In the genomic region with DNA sequence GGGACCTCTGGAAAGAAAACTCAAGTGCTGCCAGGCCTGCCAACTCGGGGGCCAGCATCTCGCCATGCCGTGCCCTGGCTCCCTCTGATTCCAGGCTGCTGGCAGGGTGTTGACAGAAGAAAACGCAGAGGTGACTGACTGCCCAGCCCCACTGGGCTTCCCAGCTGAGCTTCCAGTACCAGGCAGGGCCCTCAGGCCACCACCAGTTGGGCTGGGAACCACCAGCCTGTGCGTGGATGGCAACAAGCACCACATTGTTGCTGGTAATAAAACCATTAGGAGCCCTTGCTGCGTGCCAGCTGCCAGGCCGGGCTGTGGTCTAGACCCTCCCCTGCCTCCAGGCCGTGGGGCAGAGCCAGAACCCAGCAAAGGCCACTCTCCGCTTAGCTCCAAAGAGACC, we compare ENCODE assay signal across 18 cellular contexts. TPM values are rescaled to one million over a fixed set of nuclear protein-coding genes. Genes with fewer than 3 reads are reported as not detected.
DNase-seq lines count a peak whose midpoint lies in the region; ATAC-seq, FAIRE-seq and TF ChIP-seq lines count a peak whose summit lies in the region.
"Had no signal": no experiment of that assay in that cellular context is flagged by ENCODE, and none has a peak within 500 bp of the region (broad histone marks: within the 10 kb centered on the region; RNA-seq: fewer than 3 reads in every experiment).

No MANE protein-coding gene starts in this region.

- H3K27me3 ChIP-seq in skeletal muscle tissue (ENCODE audit: control insufficient read depth in 3 of 3, insufficient read depth in 3 of 3, low read length in 3 of 3) (no peaks in the 10 kb centered on the region), smooth muscle cell (ENCODE audit: low read depth) (no peaks in the 10 kb centered on the region), breast epithelium (no peaks in the 10 kb centered on the region)
- H3K27me3 ChIP-seq: ovary, SJCRH30 had no signal

- peak; percentile 76 for ATAC-seq in left colon

- H3K4me1 Mint-ChIP-seq in endothelial cell (ENCODE audit: unreplicated experiment), result peaks cover 15% of the 10 kb centered on the region

- 87% methylated on average over 9 of the region's 9 CpGs for WGBS in smooth muscle cell (ENCODE audit: low lambda C conversion rate)

- H3K27ac Mint-ChIP-seq in endothelial cell (ENCODE audit: unreplicated experiment), result no peak overlapping the region
- H3K27ac Mint-ChIP-seq: activated B cell treated with CpG ODN at 0.5 μM for 24 hours had no signal

- H3K27ac ChIP-seq in skeletal muscle tissue (ENCODE audit: low read depth, low read length), result peak overlapping the region; percentile 85
- H3K27ac ChIP-seq in smooth muscle cell (ENCODE audit: low read depth), result no peak overlapping the region
- H3K27ac ChIP-seq in breast epithelium, result peak overlapping the region in 1 of 2 donors; percentile 37
- H3K27ac ChIP-seq: C4-2B, ovary, SJCRH30 had no signal

- DNase-seq in HTR-8/SVneo (ENCODE audit: insufficient read length, low spot score) (no peak), amygdala (lab: John Stamatoyannopoulos, UW) (peak in 42 of 56 donors; percentile 24 to 90 (median 70)), left colon (peak in 1 of 2 donors; percentile 32), endothelial cell (ENCODE audit: low spot score) (no peak), SIG-M5 (lab: John Stamatoyannopoulos, UW) (no peak), smooth muscle cell (lab: John Stamatoyannopoulos, UW; ENCODE audit: unreplicated experiment) (no peak), breast epithelium (ENCODE audit: low spot score in 2 of 2) (no peak)
- DNase-seq: activated B cell treated with CpG ODN at 0.5 μM for 24 hours; activated T-cell treated with anti-CD3 and anti-CD28 coated beads, Interleukin-2, amount 50 U/mL, for 1 hour; NCI-H2029 treated with DMSO at 0.1 percent for 48 hours; NCI-H82; SJCRH30 had no signal

- FAIRE-seq in HTR-8/SVneo (lab: Jason Lieb, UNC), result peak; percentile 40
- FAIRE-seq: bronchial epithelial cell, endothelial cell of umbilical vein had no signal

- no peak overlapping the region for H3K4me2 ChIP-seq in smooth muscle cell

- H3K27me3 Mint-ChIP-seq in endothelial cell (ENCODE audit: unreplicated experiment), result peaks cover 13% of the 10 kb centered on the region
- H3K27me3 Mint-ChIP-seq: activated B cell treated with CpG ODN at 0.5 μM for 24 hours had no signal

- peaks cover 72% of the 10 kb centered on the region for H3K79me2 ChIP-seq in smooth muscle cell (ENCODE audit: low read depth)

- peaks cover 100% of the 10 kb centered on the region for H4K20me1 ChIP-seq in smooth muscle cell (ENCODE audit: low read depth)

- H3K4me3 Mint-ChIP-seq in endothelial cell (ENCODE audit: unreplicated experiment), result no peak overlapping the region
- H3K4me3 Mint-ChIP-seq: activated B cell treated with CpG ODN at 0.5 μM for 24 hours had no signal

- H3K4me3 ChIP-seq in skeletal muscle tissue (ENCODE audit: low read length in 3 of 3), result peak overlapping the region in 1 of 3 donors; percentile 13
- no peak overlapping the region for H3K4me3 ChIP-seq in smooth muscle cell
- H3K4me3 ChIP-seq in breast epithelium, result no peak overlapping the region
- H3K4me3 ChIP-seq: lung, ovary, SJCRH30 had no signal

- no peaks in the 10 kb centered on the region for H3F3A ChIP-seq in smooth muscle cell (ENCODE audit: low read depth)

- H3K36me3 Mint-ChIP-seq in endothelial cell (ENCODE audit: low read depth, unreplicated experiment), result no peaks in the 10 kb centered on the region

- H3K9me3 ChIP-seq in skeletal muscle tissue (ENCODE audit: control insufficient read depth in 3 of 3, low read length in 3 of 3) (no peaks in the 10 kb centered on the region), smooth muscle cell (replicated peaks; ENCODE audit: low read depth) (no peaks in the 10 kb centered on the region), breast epithelium (no peaks in the 10 kb centered on the region)
- H3K9me3 ChIP-seq: ovary, SJCRH30 had no signal

- H3K36me3 ChIP-seq in skeletal muscle tissue (ENCODE audit: control insufficient read depth in 3 of 3, insufficient read depth in 3 of 3, low read length in 3 of 3) (peaks cover 0 to 3% (median 2%) of the 10 kb centered on the region in 3 donors), smooth muscle cell (ENCODE audit: low read depth) (no peaks in the 10 kb centered on the region), breast epithelium (no peaks in the 10 kb centered on the region)
- H3K36me3 ChIP-seq: ovary, SJCRH30 had no signal

- no peaks in the 10 kb centered on the region for H3K9me3 Mint-ChIP-seq in endothelial cell (ENCODE audit: unreplicated experiment)
- H3K9me3 Mint-ChIP-seq: activated B cell treated with CpG ODN at 0.5 μM for 24 hours had no signal

- no peak for TF ChIP-seq POLR2A in breast epithelium (IDR thresholded peaks at IDR 0.05)

- no peak overlapping the region for H2AFZ ChIP-seq in smooth muscle cell (ENCODE audit: low read depth)

- no peak for TF ChIP-seq CTCF in endothelial cell (IDR thresholded peaks at IDR 0.05; ENCODE audit: unreplicated experiment)
- TF ChIP-seq CTCF in smooth muscle cell (IDR thresholded peaks at IDR 0.05; ENCODE audit: borderline replicate concordance, insufficient read depth, poor library complexity, severe bottlenecking), result no peak
- no peak for TF ChIP-seq CTCF in breast epithelium (IDR thresholded peaks at IDR 0.05)

- H3K9ac ChIP-seq in skeletal muscle tissue (ENCODE audit: low read depth in 1 of 3, low read length in 3 of 3) (peak overlapping the region; percentile 34 to 70 (median 51)), smooth muscle cell (ENCODE audit: low read depth) (no peak overlapping the region)

- H3K4me1 ChIP-seq in skeletal muscle tissue (ENCODE audit: control insufficient read depth in 3 of 3, insufficient read depth in 3 of 3, low read length in 3 of 3) (peaks cover 80 to 95% (median 92%) of the 10 kb centered on the region in 3 donors), smooth muscle cell (ENCODE audit: low read depth) (no peaks in the 10 kb centered on the region), breast epithelium (peaks cover 0 to 7% of the 10 kb centered on the region in 2 donors)

- intact Hi-C loops in left colon (cut with DNase I, micrococcal nuclease) (no loop called here), breast epithelium (cut with DNase I; ENCODE audit: low total_unique reads) (no loop called here)

RNA-seq across cellular contexts. Expression of a gene that starts 9.2 kb away (rescaled TPM):
- total RNA-seq in left colon, result 10 to 100 TPM; 27.3 to 27.8 TPM
- 62.1 TPM for total RNA-seq in skeletal muscle tissue
- 177 TPM for total RNA-seq in endothelial cell (ENCODE audit: unreplicated experiment)
- total RNA-seq in smooth muscle cell, result 16.1 and 16.4 TPM in 2 replicates
- 18.9 and 19.9 TPM in 2 replicates for polyA plus RNA-seq in smooth muscle cell
- 10 to 100 TPM in 2 of 3 donors, 1 to 10 TPM in 1; 8.2 to 21.7 (median 20.0) TPM for total RNA-seq in breast epithelium

Comparison
In these comparisons a context has a peak if more than half of its experiments do, and no peak if none do; other contexts are left out.
1. DNase-seq: peak in amygdala (42 of 56); none in HTR-8/SVneo (single experiment), endothelial cell (single experiment), SIG-M5 (single experiment), smooth muscle cell (single experiment) and breast epithelium (0 of 2).